27 cellular contexts compared by ENCODE assay signal in genomic region chr6:2827112-2827511, GRCh38.
"Had no signal": no experiment of that assay in that cellular context is flagged by ENCODE, and none has a peak within 500 bp of the region (broad histone marks: within the 10 kb centered on the region; RNA-seq: fewer than 3 reads in every experiment).

No MANE protein-coding gene starts in this region.

- H3K27me3 ChIP-seq: pancreas, right lobe of liver, spleen, testis, tibial nerve, upper lobe of right lung, vagina had no signal

- ATAC-seq: left lobe of liver; lower lobe of right lung; pancreas; right lobe of liver; stimulated activated naive B cell treated with anti-CD40 and anti-IgM and Interleukin-4, amounts not matched to agents 10 μg/mL and 1 μg/mL and 100 μg/mL, for 72 hours; stimulated activated naive CD8-positive, alpha-beta T cell treated with anti-CD3 and anti-CD28 coated beads, Interleukin-15, amount 100 ng/mL, for 72 hours; upper lobe of right lung had no signal

- DNase-seq: effector CD4-positive, alpha-beta T cell; endodermal cell; erythroblast; foreskin melanocyte; head of caudate nucleus; hypothalamus; kidney glomerular epithelial cell; lower lobe of right lung; mesenchymal stem cell; naive B cell; occipital lobe; pancreas; right lobe of liver; spleen; stimulated activated CD4-positive, alpha-beta T cell treated with anti-CD3 and anti-CD28 coated beads, Interleukin-15, amount 100 ng/mL, for 24 hours; stimulated activated CD4-positive, alpha-beta T cell treated with anti-CD3 and anti-CD28 coated beads, Interleukin-2, amount 100 ng/mL, for 24 hours; stimulated activated CD4-positive, alpha-beta T cell treated with anti-CD3 and anti-CD28 coated beads, Interleukin-4, amount 100 ng/mL, for 4 hours; stimulated activated naive B cell treated with anti-CD40 and anti-IgM and Interleukin-4, amounts not matched to agents 10 μg/mL and 1 μg/mL and 100 μg/mL, for 72 hours; stimulated activated naive CD8-positive, alpha-beta T cell treated with anti-CD3 and anti-CD28 coated beads, Interleukin-15, amount 100 ng/mL, for 72 hours; testis; upper lobe of right lung had no signal

- H3K36me3 ChIP-seq: pancreas, right lobe of liver had no signal

- H3K27ac Mint-ChIP-seq: endodermal cell; nephron; progenitor cell of endocrine pancreas; stimulated activated naive B cell treated with anti-CD40 and anti-IgM and Interleukin-4, amounts not matched to agents 10 μg/mL and 1 μg/mL and 100 μg/mL, for 72 hours; stimulated activated naive CD8-positive, alpha-beta T cell treated with anti-CD3 and anti-CD28 coated beads, Interleukin-15, amount 100 ng/mL, for 72 hours had no signal

- H3K27me3 Mint-ChIP-seq: naive B cell; progenitor cell of endocrine pancreas; stimulated activated naive B cell treated with anti-CD40 and anti-IgM and Interleukin-4, amounts not matched to agents 10 μg/mL and 1 μg/mL and 100 μg/mL, for 72 hours had no signal

- H3K4me1 ChIP-seq: lower lobe of right lung, right lobe of liver, testis, tibial nerve, upper lobe of right lung, vagina had no signal

- H3K27ac ChIP-seq: coronary artery, lower lobe of right lung, pancreas, right lobe of liver, spleen, testis, tibial nerve, upper lobe of right lung, vagina had no signal

- H3K9me3 ChIP-seq: lower lobe of right lung, pancreas, right lobe of liver, spleen, testis, tibial nerve, upper lobe of right lung, vagina had no signal

- H3K4me1 Mint-ChIP-seq: endodermal cell; stimulated activated naive B cell treated with anti-CD40 and anti-IgM and Interleukin-4, amounts not matched to agents 10 μg/mL and 1 μg/mL and 100 μg/mL, for 72 hours; stimulated activated naive CD8-positive, alpha-beta T cell treated with anti-CD3 and anti-CD28 coated beads, Interleukin-15, amount 100 ng/mL, for 72 hours had no signal

- H3K4me3 ChIP-seq: coronary artery, lower lobe of right lung, pancreas, right lobe of liver, spleen, testis, tibial nerve, upper lobe of right lung, vagina had no signal

- H3K9me3 Mint-ChIP-seq: endodermal cell; naive B cell; nephron; stimulated activated naive B cell treated with anti-CD40 and anti-IgM and Interleukin-4, amounts not matched to agents 10 μg/mL and 1 μg/mL and 100 μg/mL, for 72 hours; stimulated activated naive CD8-positive, alpha-beta T cell treated with anti-CD3 and anti-CD28 coated beads, Interleukin-15, amount 100 ng/mL, for 72 hours had no signal

- H3K4me3 Mint-ChIP-seq: endodermal cell; naive B cell; nephron; stimulated activated naive B cell treated with anti-CD40 and anti-IgM and Interleukin-4, amounts not matched to agents 10 μg/mL and 1 μg/mL and 100 μg/mL, for 72 hours; stimulated activated naive CD8-positive, alpha-beta T cell treated with anti-CD3 and anti-CD28 coated beads, Interleukin-15, amount 100 ng/mL, for 72 hours had no signal
